In genomic region chr6:89612121-89612520, GRCh38 we compare ENCODE assay signal across 23 cellular contexts. TPM values are rescaled to one million over a fixed set of nuclear protein-coding genes. Genes with fewer than 3 reads are reported as not detected.
DNase-seq lines count a peak whose midpoint lies in the region; ATAC-seq, FAIRE-seq and TF ChIP-seq lines count a peak whose summit lies in the region.
"Had no signal": no experiment of that assay in that cellular context is flagged by ENCODE, and none has a peak within 500 bp of the region (broad histone marks: within the 10 kb centered on the region; RNA-seq: fewer than 3 reads in every experiment).

No MANE protein-coding gene starts in this region.

- H3K27ac ChIP-seq in BLaER1: no peak overlapping the region
- H3K27ac ChIP-seq in keratinocyte (ENCODE audit: control insufficient read depth, insufficient read depth, low read length): no peak overlapping the region
- H3K27ac ChIP-seq: epithelial cell of prostate, heart left ventricle, thyroid gland had no signal

- H4K20me1 ChIP-seq in BLaER1 (no peaks in the 10 kb centered on the region), keratinocyte (ENCODE audit: control insufficient read depth, extremely low read depth, insufficient read depth, low read length) (no peaks in the 10 kb centered on the region)

- H3K4me3 ChIP-seq in BLaER1: no peak overlapping the region
- no peak overlapping the region for H3K4me3 ChIP-seq in H7 (ENCODE audit: insufficient read depth, low read depth, low read length)
- no peak overlapping the region for H3K4me3 ChIP-seq in keratinocyte (ENCODE audit: control insufficient read depth in 2 of 3, extremely low read depth in 1 of 3, insufficient read depth in 2 of 3, low read depth in 1 of 3, low read length in 3 of 3)
- H3K4me3 ChIP-seq: GM12878, heart left ventricle, thyroid gland had no signal

- H3K4me1 ChIP-seq in BLaER1 (peaks cover 15% of the 10 kb centered on the region), keratinocyte (ENCODE audit: control insufficient read depth, extremely low read depth, insufficient read depth, low read length) (peaks cover 8% of the 10 kb centered on the region)
- H3K4me1 ChIP-seq: thyroid gland had no signal

- H3K4me2 ChIP-seq in BLaER1 (peak overlapping the region; percentile 48), keratinocyte (ENCODE audit: control insufficient read depth, extremely low read depth, insufficient read depth, low read depth, low read length) (peak overlapping the region; percentile 35)

- FAIRE-seq in keratinocyte (lab: Jason Lieb, UNC): peak; percentile 23
- FAIRE-seq: GM12878 had no signal

- H3K27me3 ChIP-seq in BLaER1: no peaks in the 10 kb centered on the region
- no peaks in the 10 kb centered on the region for H3K27me3 ChIP-seq in H7 (ENCODE audit: control insufficient read depth, insufficient read depth, low read length)
- no peaks in the 10 kb centered on the region for H3K27me3 ChIP-seq in keratinocyte (ENCODE audit: control insufficient read depth, extremely low read depth, insufficient read depth, low read length)
- H3K27me3 ChIP-seq: heart left ventricle, thyroid gland had no signal

- H3K9me1 ChIP-seq in keratinocyte (ENCODE audit: control insufficient read depth, extremely low read depth, insufficient read depth, low read length): no peaks in the 10 kb centered on the region

- DNase-seq in H7 (peak; percentile 77), astrocyte of the hippocampus (ENCODE audit: low read depth, low spot score) (peak; percentile 6), keratinocyte (ENCODE audit: low read depth, low spot score) (no peak), retina (no peak), SKM-1 (lab: John Stamatoyannopoulos, UW; ENCODE audit: unreplicated experiment) (no peak)
- DNase-seq: activated B cell treated with CpG ODN at 0.5 μM for 24 hours; activated CD4-positive, alpha-beta T cell treated with anti-CD3 and anti-CD28 coated beads, Interleukin-2, amount 50 U/mL, for 4 hours; activated naive CD8-positive, alpha-beta T cell treated with anti-CD3 and anti-CD28 coated beads, Interleukin-2, amount 10 ng/mL, durations not matched to agents 7 days and 5 days; C1 segment of cervical spinal cord; DND-41; heart left ventricle; NCI-H1436; NCI-H2171; NCI-H526 treated with DMSO at 0.1 percent for 48 hours; stimulated activated CD4-positive, alpha-beta T cell treated with anti-CD3 and anti-CD28 coated beads, Interleukin-15, amount 100 ng/mL, for 24 hours; stimulated activated naive CD8-positive, alpha-beta T cell treated with anti-CD3 and anti-CD28 coated beads, Interleukin-15, amount 100 ng/mL, for 72 hours; T-helper 9 cell; thyroid gland had no signal

- H3K79me2 ChIP-seq in keratinocyte (ENCODE audit: control insufficient read depth, insufficient read depth, low read length): no peaks in the 10 kb centered on the region

- H3K9me3 ChIP-seq in BLaER1: no peaks in the 10 kb centered on the region
- H3K9me3 ChIP-seq in keratinocyte (ENCODE audit: control insufficient read depth, low read depth, low read length): no peaks in the 10 kb centered on the region
- H3K9me3 ChIP-seq: heart left ventricle, thyroid gland had no signal

- peak overlapping the region; percentile 29 for H2AFZ ChIP-seq in keratinocyte (ENCODE audit: control insufficient read depth, low read length)

- H3K9ac ChIP-seq in BLaER1 (no peak overlapping the region), keratinocyte (ENCODE audit: control insufficient read depth, extremely low read depth, insufficient read depth, low read length) (no peak overlapping the region)

- dilution Hi-C loops in keratinocyte (cut with MboI; ENCODE audit: extremely low pct_ligation_motif_present, low sequenced_read_pairs): no loop called here

- ATAC-seq in GM18520 (IDR thresholded peaks at IDR 0.05; ENCODE audit: unreplicated experiment) (no peak), GM19328 (IDR thresholded peaks at IDR 0.05; ENCODE audit: unreplicated experiment) (no peak)
- ATAC-seq: GM12878; heart left ventricle; stimulated activated naive CD8-positive, alpha-beta T cell treated with anti-CD3 and anti-CD28 coated beads, Interleukin-15, amount 100 ng/mL, for 72 hours had no signal

- peak; percentile 22 to 36 (median 35) for TF ChIP-seq CTCF in keratinocyte (optimal IDR thresholded peaks at IDR 0.05 in 1 of 3, IDR thresholded peaks at IDR 0.05 in 1 of 3, conservative IDR thresholded peaks at IDR 0.05 in 1 of 3; ENCODE audit: extremely low read depth in 1 of 3, insufficient read depth in 2 of 3, low read length in 3 of 3)

- H3K36me3 ChIP-seq in BLaER1 (no peaks in the 10 kb centered on the region), H7 (replicated peaks; ENCODE audit: control insufficient read depth, insufficient read depth, low read length) (no peaks in the 10 kb centered on the region), keratinocyte (ENCODE audit: control insufficient read depth in 2 of 2, extremely low read depth in 1 of 2, insufficient read depth in 2 of 2, low read length in 2 of 2) (no peaks in the 10 kb centered on the region)
- H3K36me3 ChIP-seq: thyroid gland had no signal

RNA-seq across cellular contexts. Expression of gene LYRM2, which starts 26.4 kb away (rescaled TPM):
- total RNA-seq in H7 (2014; rRNA removed; shearing (Covaris generic)): 5.1 and 5.8 TPM in 2 replicates
- 25.9 to 43.0 TPM (median 34.0 TPM) in 3 replicates for polyA plus RNA-seq in keratinocyte
- polyA plus RNA-seq in keratinocyte (2011; ENCODE audit: low read depth): 13.6 TPM
- 24.0 and 48.1 TPM in 2 replicates for polyA plus RNA-seq in keratinocyte (2011; cell fraction: cytosol; rRNA removed)
- 9.3 and 19.4 TPM in 2 replicates for polyA plus RNA-seq in keratinocyte (2011; cell fraction: nucleus; rRNA removed)
- 17.7 and 33.6 TPM in 2 replicates for polyA plus RNA-seq in keratinocyte (2012; ENCODE audit: low replicate concordance)
- 3.1 to 14.7 TPM (median 8.6 TPM) in 3 replicates for polyA minus RNA-seq in keratinocyte
- 7.5 TPM for polyA minus RNA-seq in keratinocyte (2011; cell fraction: cytosol; rRNA and poly(A)+ RNA removed)
- 5.0 and 10.2 TPM in 2 replicates for polyA minus RNA-seq in keratinocyte (2011; cell fraction: nucleus; rRNA and poly(A)+ RNA removed)

Comparison
In these comparisons a context has a peak if more than half of its experiments do, and no peak if none do; other contexts are left out.
1. DNase-seq: peak in H7 (single experiment) and astrocyte of the hippocampus (single experiment); none in keratinocyte (single experiment), retina (single experiment) and SKM-1 (single experiment).